In the genomic region with DNA sequence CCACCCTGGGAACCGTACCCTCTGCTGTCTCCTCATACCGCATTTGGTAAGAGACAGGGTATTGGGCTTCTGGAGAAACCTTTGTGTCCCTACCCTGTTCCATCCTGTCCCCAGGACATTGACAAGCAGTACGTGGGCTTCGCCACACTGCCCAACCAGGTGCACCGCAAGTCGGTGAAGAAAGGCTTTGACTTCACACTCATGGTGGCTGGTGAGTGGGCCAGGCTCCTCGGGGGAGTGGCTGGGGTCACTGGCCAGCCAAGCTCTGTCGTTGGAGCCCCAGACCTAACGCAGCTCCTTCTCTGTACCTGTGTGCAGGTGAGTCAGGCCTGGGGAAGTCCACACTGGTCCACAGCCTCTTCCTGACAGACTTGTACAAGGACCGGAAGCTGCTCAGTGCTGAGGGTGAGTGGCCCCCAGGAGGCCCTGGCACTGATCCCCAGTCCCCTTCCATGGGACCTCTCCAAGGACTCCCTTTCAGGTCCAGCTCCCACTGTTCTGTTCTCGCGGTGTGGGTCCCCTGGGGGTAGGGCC, we compare ENCODE assay signal across 11 cellular contexts. TPM values are rescaled to one million over a fixed set of nuclear protein-coding genes. Genes with fewer than 3 reads are reported as not detected.
DNase-seq lines count a peak whose midpoint lies in the region; ATAC-seq, FAIRE-seq and TF ChIP-seq lines count a peak whose summit lies in the region.
"Had no signal": no experiment of that assay in that cellular context is flagged by ENCODE, and none has a peak within 500 bp of the region (broad histone marks: within the 10 kb centered on the region; RNA-seq: fewer than 3 reads in every experiment).

No MANE protein-coding gene starts in this region.

- CTCF ChIA-PET in AG04449 (lab: Yijun Ruan, JAX): interaction anchor here (0.9 to 3.4 kb wide), 6 partner anchors 11 to 190 kb away, joined by 4 to 32 read pairs (median 4); no protein-coding TSS in a partner anchor

- no peaks in the 10 kb centered on the region for H3K27me3 ChIP-seq in astrocyte (ENCODE audit: insufficient read depth, low read length)
- H3K27me3 ChIP-seq in body of pancreas: peaks cover 0 to 4% of the 10 kb centered on the region in 2 donors
- H3K27me3 ChIP-seq: pancreas had no signal

- TF ChIP-seq CTCF in AG04449 (IDR thresholded peaks at IDR 0.05; ENCODE audit: insufficient read depth, low read length, missing control alignments): no peak
- no peak for TF ChIP-seq CTCF in astrocyte (IDR thresholded peaks at IDR 0.05; ENCODE audit: insufficient read depth, low read depth, low read length)
- TF ChIP-seq CTCF in natural killer cell (IDR thresholded peaks at IDR 0.05): no peak
- no peak for TF ChIP-seq CTCF in body of pancreas (IDR thresholded peaks at IDR 0.05)
- no peak for TF ChIP-seq CTCF in mucosa of descending colon (IDR thresholded peaks at IDR 0.05)

- no peak overlapping the region for H2AFZ ChIP-seq in astrocyte (ENCODE audit: low read depth, low read length)

- H3K9me3 ChIP-seq in astrocyte (ENCODE audit: insufficient read depth, low read depth, low read length) (no peaks in the 10 kb centered on the region), body of pancreas (no peaks in the 10 kb centered on the region), mucosa of descending colon (no peaks in the 10 kb centered on the region)
- H3K9me3 ChIP-seq: pancreas, SK-N-SH had no signal

- peaks cover 2% of the 10 kb centered on the region for H3K4me1 Mint-ChIP-seq in astrocyte (ENCODE audit: low read depth, unreplicated experiment)
- peaks cover 0 to 18% of the 10 kb centered on the region in 2 donors for H3K4me1 Mint-ChIP-seq in natural killer cell

- ATAC-seq in natural killer cell (no peak), body of pancreas (no peak), mucosa of descending colon (no peak)
- ATAC-seq: pancreas had no signal

- peaks cover 54% of the 10 kb centered on the region for H4K20me1 ChIP-seq in astrocyte (ENCODE audit: insufficient read depth, low read length)

- intact Hi-C loops in natural killer cell (cut with micrococcal nuclease) (loop anchor here (5.0 kb wide), 1 partner anchor 42 kb away; no protein-coding TSS in a partner anchor), body of pancreas (cut with DNase I) (no loop called here), mucosa of descending colon (cut with DNase I, micrococcal nuclease) (no loop called here)

- H3K4me1 ChIP-seq in astrocyte (ENCODE audit: insufficient read depth, low read length): peaks cover 25% of the 10 kb centered on the region
- peaks cover 46% of the 10 kb centered on the region for H3K4me1 ChIP-seq in body of pancreas
- H3K4me1 ChIP-seq in mucosa of descending colon (ENCODE audit: low read depth): peaks cover 23% of the 10 kb centered on the region

- H3K27me3 Mint-ChIP-seq in astrocyte (ENCODE audit: low read depth, unreplicated experiment) (peaks cover 40% of the 10 kb centered on the region), natural killer cell (ENCODE audit: low read depth in 2 of 2) (peaks cover 21 to 34% of the 10 kb centered on the region in 2 donors)

- peaks cover 5% of the 10 kb centered on the region for H3K36me3 ChIP-seq in astrocyte (ENCODE audit: insufficient read depth, low read length)
- no peaks in the 10 kb centered on the region for H3K36me3 ChIP-seq in body of pancreas (replicated peaks in 1 of 2; ENCODE audit: insufficient read depth in 1 of 2, low read depth in 2 of 2)
- no peaks in the 10 kb centered on the region for H3K36me3 ChIP-seq in mucosa of descending colon (ENCODE audit: low read depth)
- H3K36me3 ChIP-seq: pancreas had no signal

- H3K27ac Mint-ChIP-seq in astrocyte (ENCODE audit: unreplicated experiment): no peak overlapping the region
- no peak overlapping the region for H3K27ac Mint-ChIP-seq in natural killer cell

- H3K36me3 Mint-ChIP-seq in astrocyte (ENCODE audit: low read depth, unreplicated experiment) (peaks cover 11% of the 10 kb centered on the region), natural killer cell (no peaks in the 10 kb centered on the region)

- peaks cover 23% of the 10 kb centered on the region for H3K79me2 ChIP-seq in astrocyte (ENCODE audit: insufficient read depth, low read length)

- no peak for DNase-seq in AG04449 (ENCODE audit: low read depth, low spot score)
- peak; percentile 31 for DNase-seq in G401 (ENCODE audit: low spot score)
- DNase-seq in astrocyte (ENCODE audit: low read depth): no peak
- DNase-seq in natural killer cell: no peak
- no peak for DNase-seq in HuH-7.5 (ENCODE audit: low spot score)
- no peak for DNase-seq in NCI-H2227 treated with DMSO at 0.1 percent for 48 hours (lab: John Stamatoyannopoulos, UW)
- no peak for DNase-seq in body of pancreas
- DNase-seq in mucosa of descending colon: no peak
- DNase-seq: NCI-H524 treated with DMSO at 0.1 percent for 48 hours, SK-N-SH had no signal

- H3K4me3 Mint-ChIP-seq in astrocyte (ENCODE audit: unreplicated experiment) (peak overlapping the region; percentile 67), natural killer cell (peak overlapping the region; percentile 78)

- H3K9me3 Mint-ChIP-seq in astrocyte (ENCODE audit: unreplicated experiment): peaks cover 6% of the 10 kb centered on the region
- H3K9me3 Mint-ChIP-seq in natural killer cell: no peaks in the 10 kb centered on the region

- no peak overlapping the region for H3K9ac ChIP-seq in astrocyte (ENCODE audit: low read length)
- H3K9ac ChIP-seq: SK-N-SH had no signal

- POLR2A ChIA-PET in AG04449 (lab: Yijun Ruan, JAX): no interaction called here

- no peak for FAIRE-seq in astrocyte (lab: Jason Lieb, UNC)
- FAIRE-seq: pancreas had no signal

- peak overlapping the region; percentile 92 for H3K4me2 ChIP-seq in astrocyte (ENCODE audit: low read length)

- in situ Hi-C loops in G401 (cut with HindIII; ENCODE audit: low sequenced_read_pairs): no loop called here

- 88 to 95% methylated on average over 8 to 12 of the region's 12 CpGs for WGBS in body of pancreas, 2 donors

- TF ChIP-seq POLR2A in body of pancreas (IDR thresholded peaks at IDR 0.05): no peak

- H3K4me3 ChIP-seq in AG04449 (ENCODE audit: low read depth, low read length): peak overlapping the region; percentile 73
- no peak overlapping the region for H3K4me3 ChIP-seq in astrocyte (ENCODE audit: insufficient read depth, low read depth, low read length)
- no peak overlapping the region for H3K4me3 ChIP-seq in body of pancreas
- H3K4me3 ChIP-seq in mucosa of descending colon: no peak overlapping the region

- H3K27ac ChIP-seq in astrocyte (ENCODE audit: low read depth, low read length) (no peak overlapping the region), body of pancreas (no peak overlapping the region)
- H3K27ac ChIP-seq: pancreas had no signal

RNA-seq across cellular contexts. Expression of gene GP1BB, which starts 3.8 kb away (rescaled TPM):
- 3.2 and 4.7 TPM in 2 replicates for total RNA-seq in G401 (2014; rRNA removed; shearing (Covaris generic))
- total RNA-seq in astrocyte: 0.95 and 2.8 TPM in 2 replicates
- total RNA-seq in natural killer cell: 1 to 10 TPM in 2 of 3 donors, under 1 TPM in 1; 0.39 to 7.8 (median 4.2) TPM
- total RNA-seq in body of pancreas: 10 to 100 TPM in 1 of 2 donors, 1 to 10 TPM in 1; 6.2 to 29.7 TPM
- 1 to 10 TPM in 1 of 3 donors, under 1 TPM in 2; 0.34 to 1.5 (median 0.41) TPM for total RNA-seq in mucosa of descending colon

RNA-seq across cellular contexts. Expression of gene SEPTIN5, which starts 5.3 kb away (rescaled TPM):
- total RNA-seq in G401 (2014; rRNA removed; shearing (Covaris generic)): 8.3 and 21.4 TPM in 2 replicates
- 7.3 and 8.6 TPM in 2 replicates for total RNA-seq in astrocyte
- 1 to 10 TPM in 2 of 3 donors, under 1 TPM in 1; 0.52 to 4.5 (median 1.9) TPM for total RNA-seq in natural killer cell
- total RNA-seq in body of pancreas: 10 to 100 TPM; 15.0 to 15.2 TPM
- 10 to 100 TPM in 1 of 3 donors, 1 to 10 TPM in 2; 1.2 to 17.8 (median 2.7) TPM for total RNA-seq in mucosa of descending colon

RNA-seq across cellular contexts. Expression of gene TBX1, which starts 41.0 kb away (rescaled TPM):
- total RNA-seq in G401 (2014; rRNA removed; shearing (Covaris generic)): 15.4 and 32.1 TPM in 2 replicates
- 2.0 and 6.8 TPM in 2 replicates for total RNA-seq in astrocyte
- total RNA-seq in natural killer cell: 1 to 10 TPM; 2.0 to 4.6 (median 3.2) TPM
- 1 to 10 TPM in 1 of 2 donors, not detected in 1; 1.0 TPM for total RNA-seq in body of pancreas
- total RNA-seq in mucosa of descending colon: 1 to 10 TPM in 2 of 3 donors, under 1 TPM in 1; 0.90 to 4.1 (median 2.9) TPM
